In the genomic region with DNA sequence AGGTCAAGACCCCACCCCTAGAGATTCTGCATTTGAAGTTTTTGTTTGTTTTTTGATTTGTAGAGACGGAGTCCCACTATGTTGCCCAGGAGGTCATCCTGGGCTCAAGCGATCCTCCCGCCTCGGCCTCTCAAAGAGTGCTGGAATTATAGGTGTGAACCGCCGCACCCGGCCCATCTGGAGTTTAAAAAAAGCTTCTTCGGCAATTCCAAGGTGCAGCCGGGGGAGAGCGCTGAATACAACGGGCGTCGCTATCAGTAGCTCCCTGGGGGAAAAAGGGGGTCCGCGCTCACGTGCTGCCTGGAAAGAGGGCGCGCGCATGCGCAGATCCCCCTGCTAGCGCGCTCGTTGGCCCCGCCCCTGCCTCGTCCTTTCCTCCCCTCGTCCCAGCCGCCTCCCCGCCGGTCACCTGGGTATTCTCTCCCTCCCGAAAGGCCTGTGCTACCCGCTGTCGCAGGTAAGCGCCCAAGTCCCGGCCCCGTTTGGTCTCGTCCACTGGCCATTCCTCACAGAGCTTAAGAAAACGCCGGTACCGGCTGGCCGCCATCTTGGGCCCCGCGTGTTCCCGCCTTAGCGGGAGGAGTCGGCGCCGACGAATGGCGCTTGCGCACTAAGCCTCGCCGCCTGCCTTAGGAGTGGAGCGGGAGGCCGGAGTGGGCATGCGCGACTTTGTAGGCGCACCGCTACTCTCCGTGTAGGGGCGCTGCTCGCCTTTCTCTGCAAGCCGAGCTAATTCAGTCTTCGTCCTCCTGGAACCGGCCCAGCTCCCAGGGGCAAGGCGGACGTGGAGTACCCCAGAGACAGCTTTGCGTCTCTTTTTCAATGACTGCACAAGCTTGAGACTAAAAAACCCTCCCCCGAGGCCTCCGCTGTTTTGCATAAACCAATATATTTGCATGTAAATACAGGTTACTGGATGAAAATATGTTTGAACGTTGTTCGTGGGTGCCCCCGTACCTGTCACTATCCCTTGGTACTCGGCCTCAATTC, we compare ENCODE assay signal across 8 cellular contexts. TPM values are rescaled to one million over a fixed set of nuclear protein-coding genes. Genes with fewer than 3 reads are reported as not detected.
DNase-seq lines count a peak whose midpoint lies in the region; ATAC-seq and TF ChIP-seq lines count a peak whose summit lies in the region.

UQCC2 (minus strand) TSS at position 561 of the 990 bp plus-strand sequence; CDS start at position 547, 14 bp downstream.

- H3K4me3 ChIP-seq in BLaER1 (peak within 1 kb of the TSS; percentile 68), coronary artery (peak within 1 kb of the TSS; percentile 71)

- H3K9me3 ChIP-seq in BLaER1, result no peaks in the 10 kb centered on the region

- H3K9ac ChIP-seq in BLaER1, result peak within 1 kb of the TSS; percentile 88

- ATAC-seq in GM19324 (IDR thresholded peaks at IDR 0.05; ENCODE audit: low FRiP score, unreplicated experiment) (peak; percentile 91), HG03469 (IDR thresholded peaks at IDR 0.05; ENCODE audit: unreplicated experiment) (peak; percentile 72)

- peaks cover 74% of the 10 kb centered on the region for H3K4me1 ChIP-seq in BLaER1

- DNase-seq in NCI-H526 treated with DMSO at 0.1 percent for 48 hours (lab: John Stamatoyannopoulos, UW) (peak; percentile 97), coronary artery (ENCODE audit: low spot score) (peak; percentile 95), left kidney (ENCODE audit: low read depth, low spot score) (peak; percentile 99)
- DNase-seq in activated CD4-positive, alpha-beta T cell treated with anti-CD3 and anti-CD28 coated beads, Interleukin-2, amount 10 ng/mL, durations not matched to agents 24 days and 14 days, result peak; percentile 99
- DNase-seq in stimulated activated CD4-positive, alpha-beta T cell treated with anti-CD3 and anti-CD28 coated beads, Interleukin-2, amount 100 ng/mL, for 24 hours, result peak; percentile 97 to 98

- H3K27ac ChIP-seq in BLaER1, result peak within 1 kb of the TSS; percentile 94
- peak within 1 kb of the TSS; percentile 72 to 87 for H3K27ac ChIP-seq in coronary artery

- peak within 1 kb of the TSS; percentile 98 for H3K27ac Mint-ChIP-seq in activated CD4-positive, alpha-beta T cell treated with anti-CD3 and anti-CD28 coated beads, Interleukin-2, amount 10 ng/mL, durations not matched to agents 24 days and 14 days

- H3K4me3 Mint-ChIP-seq in activated CD4-positive, alpha-beta T cell treated with anti-CD3 and anti-CD28 coated beads, Interleukin-2, amount 10 ng/mL, durations not matched to agents 24 days and 14 days, result peak within 1 kb of the TSS; percentile 97

- peaks cover 18% of the 10 kb centered on the region for H3K36me3 ChIP-seq in BLaER1

- H3K27me3 Mint-ChIP-seq in activated CD4-positive, alpha-beta T cell treated with anti-CD3 and anti-CD28 coated beads, Interleukin-2, amount 10 ng/mL, durations not matched to agents 24 days and 14 days, result peaks cover 4% of the 10 kb centered on the region

- peak; percentile 32 for TF ChIP-seq CTCF in coronary artery (IDR thresholded peaks at IDR 0.05)

- peaks cover 36% of the 10 kb centered on the region for H4K20me1 ChIP-seq in BLaER1

- intact Hi-C loops in activated CD4-positive, alpha-beta T cell treated with anti-CD3 and anti-CD28 coated beads, Interleukin-2, amount 10 ng/mL, durations not matched to agents 24 days and 14 days (cut with micrococcal nuclease), result loop anchor here (1.0 to 10.0 kb wide), 4 partner anchors 15 to 533 kb away; partner anchors contain the start of genes LEMD2 and SMIM29

- H3K4me1 Mint-ChIP-seq in activated CD4-positive, alpha-beta T cell treated with anti-CD3 and anti-CD28 coated beads, Interleukin-2, amount 10 ng/mL, durations not matched to agents 24 days and 14 days, result peaks cover 36% of the 10 kb centered on the region

- peaks cover 31% of the 10 kb centered on the region for H3K36me3 Mint-ChIP-seq in activated CD4-positive, alpha-beta T cell treated with anti-CD3 and anti-CD28 coated beads, Interleukin-2, amount 10 ng/mL, durations not matched to agents 24 days and 14 days (ENCODE audit: low read depth)

- H3K27me3 ChIP-seq in BLaER1, result peaks cover 10% of the 10 kb centered on the region

- H3K9me3 Mint-ChIP-seq in activated CD4-positive, alpha-beta T cell treated with anti-CD3 and anti-CD28 coated beads, Interleukin-2, amount 10 ng/mL, durations not matched to agents 24 days and 14 days, result no peaks in the 10 kb centered on the region

- H3K4me2 ChIP-seq in BLaER1, result peak within 1 kb of the TSS; percentile 94

RNA-seq across cellular contexts. Expression of gene UQCC2, which starts in this region (rescaled TPM):
- 131 and 137 TPM in 2 replicates for total RNA-seq in activated CD4-positive, alpha-beta T cell treated with anti-CD3 and anti-CD28 coated beads, Interleukin-2, amount 10 ng/mL, durations not matched to agents 24 days and 14 days

Comparison
In these comparisons a context has a peak if more than half of its experiments do, and no peak if none do; other contexts are left out.
1. Peak in every context shown above with its lines: DNase-seq, ATAC-seq, H3K4me3 ChIP-seq and H3K27ac ChIP-seq.